In the genomic region with DNA sequence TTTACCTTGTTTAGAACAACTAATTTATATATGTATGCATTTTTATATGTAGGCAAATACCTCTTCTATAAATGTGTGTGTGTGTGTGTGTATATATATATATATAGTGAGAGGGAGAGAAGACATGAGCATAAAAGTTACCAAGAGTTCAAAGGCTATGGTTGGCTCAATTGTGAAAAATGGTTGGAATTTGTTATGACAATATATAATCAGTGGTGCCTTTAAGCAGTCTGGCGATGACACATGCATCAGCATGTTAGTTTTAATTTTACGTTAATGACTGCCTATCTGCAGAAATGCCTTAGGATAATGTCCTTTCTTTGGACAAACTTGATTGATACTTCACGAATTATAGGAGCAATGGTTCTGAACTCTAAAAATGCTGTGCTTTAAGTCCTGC, we compare ENCODE assay signal across 15 cellular contexts.
DNase-seq lines count a peak whose midpoint lies in the region; ATAC-seq and TF ChIP-seq lines count a peak whose summit lies in the region.
"Had no signal": no experiment of that assay in that cellular context is flagged by ENCODE, and none has a peak within 500 bp of the region (broad histone marks: within the 10 kb centered on the region; RNA-seq: fewer than 3 reads in every experiment).

No MANE protein-coding gene starts in this region.

- no peak overlapping the region for H3K27ac ChIP-seq in brain microvascular endothelial cell
- no peak overlapping the region for H3K27ac ChIP-seq in foreskin keratinocyte
- H3K27ac ChIP-seq: GM23248 had no signal

- H3K4me1 ChIP-seq in foreskin keratinocyte, result no peaks in the 10 kb centered on the region
- H3K4me1 ChIP-seq: BE2C had no signal

- H3K9me3 Mint-ChIP-seq in T-helper 2 cell treated with Interferon-gamma antibody and Interleukin-4, amounts not matched to agents 5 μg/mL and 100 μg/mL, for 36 hours, result no peaks in the 10 kb centered on the region

- no peaks in the 10 kb centered on the region for H3K36me3 Mint-ChIP-seq in T-helper 2 cell treated with Interferon-gamma antibody and Interleukin-4, amounts not matched to agents 5 μg/mL and 100 μg/mL, for 36 hours (ENCODE audit: low read depth)
- H3K36me3 Mint-ChIP-seq: CD4-positive, CD25-positive, alpha-beta regulatory T cell; CD8-positive, alpha-beta memory T cell had no signal

- in situ Hi-C loops in brain microvascular endothelial cell (cut with HindIII; ENCODE audit: low pct_ligation_motif_present, low sequenced_read_pairs), result no loop called here

- no peak for TF ChIP-seq CTCF in brain microvascular endothelial cell (IDR thresholded peaks at IDR 0.05; ENCODE audit: low read depth, low read length, missing control alignments)
- no peak for TF ChIP-seq CTCF in foreskin keratinocyte (conservative IDR thresholded peaks at IDR 0.05)

- no peaks in the 10 kb centered on the region for H3K36me3 ChIP-seq in brain microvascular endothelial cell (replicated peaks)
- H3K36me3 ChIP-seq: BE2C had no signal

- H3K27me3 ChIP-seq in brain microvascular endothelial cell (replicated peaks) (no peaks in the 10 kb centered on the region), foreskin keratinocyte (no peaks in the 10 kb centered on the region)
- H3K27me3 ChIP-seq: BE2C had no signal

- H3K27me3 Mint-ChIP-seq in T-helper 2 cell treated with Interferon-gamma antibody and Interleukin-4, amounts not matched to agents 5 μg/mL and 100 μg/mL, for 36 hours (ENCODE audit: low read depth), result no peaks in the 10 kb centered on the region
- H3K27me3 Mint-ChIP-seq: CD4-positive, CD25-positive, alpha-beta regulatory T cell; CD8-positive, alpha-beta memory T cell had no signal

- DNase-seq in HS-5 (ENCODE audit: low read depth), result peak; percentile 32
- peak; percentile 55 for DNase-seq in brain microvascular endothelial cell
- DNase-seq in foreskin keratinocyte, result peak in 1 of 2 donors; percentile 56
- DNase-seq in COLO668 (lab: John Stamatoyannopoulos, UW; ENCODE audit: unreplicated experiment), result no peak
- no peak for DNase-seq in T-helper 2 cell treated with Interferon-gamma antibody and Interleukin-4, amounts not matched to agents 5 μg/mL and 100 μg/mL, for 36 hours (ENCODE audit: low spot score)
- DNase-seq in NCI-H146 (lab: John Stamatoyannopoulos, UW), result no peak
- DNase-seq: BE2C; C1 segment of cervical spinal cord; CD4-positive, CD25-positive, alpha-beta regulatory T cell; CD8-positive, alpha-beta memory T cell; DMS153; DMS79; GDM1; GM23248; HCEC 1CT had no signal

- H3K4me1 Mint-ChIP-seq in T-helper 2 cell treated with Interferon-gamma antibody and Interleukin-4, amounts not matched to agents 5 μg/mL and 100 μg/mL, for 36 hours (ENCODE audit: low read depth), result no peaks in the 10 kb centered on the region
- H3K4me1 Mint-ChIP-seq: CD4-positive, CD25-positive, alpha-beta regulatory T cell; CD8-positive, alpha-beta memory T cell had no signal

- no peak overlapping the region for H3K4me3 Mint-ChIP-seq in T-helper 2 cell treated with Interferon-gamma antibody and Interleukin-4, amounts not matched to agents 5 μg/mL and 100 μg/mL, for 36 hours
- H3K4me3 Mint-ChIP-seq: CD4-positive, CD25-positive, alpha-beta regulatory T cell; CD8-positive, alpha-beta memory T cell had no signal

- no peak overlapping the region for H3K27ac Mint-ChIP-seq in T-helper 2 cell treated with Interferon-gamma antibody and Interleukin-4, amounts not matched to agents 5 μg/mL and 100 μg/mL, for 36 hours
- H3K27ac Mint-ChIP-seq: CD4-positive, CD25-positive, alpha-beta regulatory T cell; CD8-positive, alpha-beta memory T cell had no signal

- peak; percentile 48 for ATAC-seq in foreskin keratinocyte

- no peak overlapping the region for H3K4me3 ChIP-seq in brain microvascular endothelial cell (ENCODE audit: low read depth, low read length)
- H3K4me3 ChIP-seq: GM23248 had no signal

Comparison
In these comparisons a context has a peak if more than half of its experiments do, and no peak if none do; other contexts are left out.
1. DNase-seq: peak in HS-5 (single experiment) and brain microvascular endothelial cell (single experiment); none in COLO668 (single experiment), T-helper 2 cell treated with Interferon-gamma antibody and Interleukin-4, amounts not matched to agents 5 μg/mL and 100 μg/mL, for 36 hours (single experiment) and NCI-H146 (single experiment).